Comparison of ENCODE assay signal across 14 cellular contexts in the genomic region with DNA sequence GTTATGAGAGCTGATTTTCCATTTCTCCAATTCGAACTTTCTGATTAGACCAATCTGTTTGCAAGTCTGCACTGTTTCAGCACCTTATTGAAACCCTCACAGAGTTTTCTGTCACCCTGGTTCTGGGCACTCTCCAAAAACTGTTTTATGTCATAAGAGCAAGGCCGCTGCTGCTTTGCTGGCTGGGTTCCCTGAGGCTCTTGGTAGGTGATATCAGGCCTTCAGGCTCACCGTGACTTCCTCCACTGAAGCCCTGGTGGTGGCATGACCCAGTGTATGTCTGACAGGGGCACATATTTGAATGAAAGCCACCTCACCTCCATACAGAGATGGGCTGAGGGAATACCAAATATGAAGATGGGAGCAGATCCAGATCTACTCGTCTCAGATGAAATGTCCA. TPM values are rescaled to one million over a fixed set of nuclear protein-coding genes. Genes with fewer than 3 reads are reported as not detected.
A peak's percentile ranks its signal among the peaks of the same experiment; 100 is the strongest.
DNase-seq lines count a peak whose midpoint lies in the region; ATAC-seq and TF ChIP-seq lines count a peak whose summit lies in the region.
"Had no signal": no experiment of that assay in that cellular context is flagged by ENCODE, and none has a peak within 500 bp of the region (broad histone marks: within the 10 kb centered on the region; RNA-seq: fewer than 3 reads in every experiment).

No MANE protein-coding gene starts in this region.

- H3F3A ChIP-seq in OCI-LY1 (ENCODE audit: insufficient read depth, low read length) = no peaks in the 10 kb centered on the region; the same call in 1 of the 2 replicates

- peaks cover 0 to 4% of the 10 kb centered on the region in 2 donors for H3K36me3 Mint-ChIP-seq in naive B cell

- H3K27ac Mint-ChIP-seq in naive B cell = peak overlapping the region; percentile 41 to 90 (median 77)
- H3K27ac Mint-ChIP-seq: activated naive CD8-positive, alpha-beta T cell had no signal

- H3K9me3 Mint-ChIP-seq in naive B cell = no peaks in the 10 kb centered on the region

- no peaks in the 10 kb centered on the region for H3K9me2 ChIP-seq in OCI-LY1 (ENCODE audit: low read depth, low read length)

- H3K4me1 ChIP-seq in OCI-LY1 (ENCODE audit: insufficient read depth, low read length, severe bottlenecking) = peaks cover 80% of the 10 kb centered on the region
- H3K4me1 ChIP-seq: prostate gland had no signal

- H3K36me3 ChIP-seq in OCI-LY1 (ENCODE audit: insufficient read depth, low read length) = peaks cover 4% of the 10 kb centered on the region; the same call in 1 of the 2 replicates
- H3K36me3 ChIP-seq: prostate gland, tibial nerve had no signal

- peaks cover 29 to 90% (median 76%) of the 10 kb centered on the region in 3 donors for H3K4me1 Mint-ChIP-seq in naive B cell

- peak; percentile 55 to 66 for ATAC-seq in naive B cell (ENCODE audit: low read depth in 2 of 2)
- ATAC-seq in GM18868 (IDR thresholded peaks at IDR 0.05; ENCODE audit: unreplicated experiment) = no peak
- no peak for ATAC-seq in GM19452 (IDR thresholded peaks at IDR 0.05; ENCODE audit: unreplicated experiment)

- intact Hi-C loops in posterior cingulate gyrus (cut with DNase I) = loop anchor here (10.0 kb wide), 1 partner anchor 96 kb away; no protein-coding TSS in a partner anchor

- no peak for TF ChIP-seq CTCF in AG10803 (conservative IDR thresholded peaks at IDR 0.05; ENCODE audit: low read length)
- TF ChIP-seq CTCF in OCI-LY1 (IDR thresholded peaks at IDR 0.05; ENCODE audit: low read length) = no peak
- TF ChIP-seq CTCF in fibroblast of the aortic adventitia (IDR thresholded peaks at IDR 0.05; ENCODE audit: insufficient read depth, low read length) = no peak

- H3K4me2 ChIP-seq in OCI-LY1 (ENCODE audit: low read length) = peak overlapping the region; percentile 13; the same call in 1 of the 2 replicates

- no peak overlapping the region; the same call in 1 of the 2 replicates for H3K9ac ChIP-seq in OCI-LY1 (ENCODE audit: low read length)

- peaks cover 57% of the 10 kb centered on the region for H3K79me2 ChIP-seq in OCI-LY1 (ENCODE audit: insufficient read depth, low read length)

- H2AFZ ChIP-seq in OCI-LY1 (ENCODE audit: low read length) = no peak overlapping the region

- peak overlapping the region; percentile 30 to 98 (median 80) for H3K4me3 Mint-ChIP-seq in naive B cell
- H3K4me3 Mint-ChIP-seq: activated naive CD8-positive, alpha-beta T cell had no signal

- peak; percentile 29 for DNase-seq in AG10803 (ENCODE audit: low read depth)
- peak; percentile 13 for DNase-seq in fibroblast of the aortic adventitia (ENCODE audit: low read depth)
- DNase-seq in naive B cell = no peak
- no peak for DNase-seq in posterior cingulate gyrus
- DNase-seq in COLO668 (lab: John Stamatoyannopoulos, UW; ENCODE audit: unreplicated experiment) = no peak
- DNase-seq: ACHN, NCI-H2081 treated with DMSO at 0.1 percent for 48 hours, NCI-H774 had no signal

- H3K27ac ChIP-seq in OCI-LY1 (ENCODE audit: low read depth, low read length, poor library complexity, severe bottlenecking) = peak overlapping the region; percentile 53
- H3K27ac ChIP-seq: prostate gland had no signal

- H3K27me3 Mint-ChIP-seq in naive B cell = no peaks in the 10 kb centered on the region
- H3K27me3 Mint-ChIP-seq: activated naive CD8-positive, alpha-beta T cell had no signal

- no peaks in the 10 kb centered on the region for H3K9me3 ChIP-seq in OCI-LY1 (ENCODE audit: low read length)
- H3K9me3 ChIP-seq: prostate gland, tibial nerve had no signal

- H4K20me1 ChIP-seq in OCI-LY1 (ENCODE audit: insufficient read depth, low read length) = no peaks in the 10 kb centered on the region

- H3K4me3 ChIP-seq in AG10803 (ENCODE audit: low read length) (no peak overlapping the region), OCI-LY1 (ENCODE audit: low read depth, low read length, poor library complexity, severe bottlenecking) (no peak overlapping the region), fibroblast of the aortic adventitia (ENCODE audit: low read depth, low read length) (no peak overlapping the region)
- H3K4me3 ChIP-seq: prostate gland, tibial nerve had no signal

- no peaks in the 10 kb centered on the region for H3K27me3 ChIP-seq in OCI-LY1 (ENCODE audit: insufficient read depth, low read length)
- H3K27me3 ChIP-seq: tibial nerve had no signal

RNA-seq across cellular contexts. Expression of a gene that starts 8.3 kb away (rescaled TPM):
- 57.8 and 75.6 TPM in 2 replicates for total RNA-seq in fibroblast of the aortic adventitia (ENCODE audit: low replicate concordance)
- 10 to 100 TPM; 44.8 to 67.3 (median 55.9) TPM for polyA plus RNA-seq in naive B cell (ENCODE audit: low read depth in 6 of 6)

Comparison
In these comparisons a context has a peak if more than half of its experiments do, and no peak if none do; other contexts are left out.
1. DNase-seq: peak in AG10803 (single experiment) and fibroblast of the aortic adventitia (single experiment); none in naive B cell (single experiment), posterior cingulate gyrus (0 of 10) and COLO668 (single experiment).
2. ATAC-seq: peak in naive B cell (2 of 2); none in GM18868 (single experiment) and GM19452 (single experiment).